Comparison of ENCODE assay signal across 8 cellular contexts in the genomic region with DNA sequence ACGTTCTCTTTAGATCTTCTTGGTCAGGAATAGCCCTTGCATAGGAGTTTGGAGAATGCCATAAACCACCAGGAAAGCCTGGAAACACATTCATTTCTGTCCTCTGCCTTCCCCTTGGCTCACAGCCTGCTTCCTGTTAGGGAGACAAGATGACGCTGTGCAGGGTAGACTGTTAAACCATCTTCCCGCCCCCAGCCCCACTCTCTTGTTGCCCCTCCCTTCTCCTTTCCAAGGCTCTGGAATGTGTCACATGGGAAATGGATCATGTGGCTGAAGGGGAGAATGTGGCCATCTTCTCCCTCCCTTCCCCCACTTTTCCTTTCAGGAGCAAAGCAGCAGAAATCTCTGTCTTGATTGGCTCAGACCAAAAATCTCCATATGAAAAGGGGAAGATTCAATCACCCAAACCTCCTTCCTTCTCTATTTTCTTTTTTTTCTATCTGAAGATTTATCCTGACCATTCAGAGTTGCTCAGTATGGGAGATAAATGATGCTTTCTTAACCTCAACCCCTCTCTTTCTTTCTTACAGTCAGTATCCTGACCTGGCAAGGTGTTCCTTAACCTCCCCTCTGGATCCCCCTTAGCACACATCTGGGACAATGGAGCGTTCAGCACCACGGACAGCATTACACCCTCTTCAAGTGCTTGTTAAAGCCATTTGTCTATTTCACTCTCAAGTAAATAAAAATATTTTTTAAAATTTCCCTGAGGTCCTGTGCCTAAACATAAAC. TPM values are rescaled to one million over a fixed set of nuclear protein-coding genes. Genes with fewer than 3 reads are reported as not detected.
DNase-seq lines count a peak whose midpoint lies in the region; ATAC-seq lines count a peak whose summit lies in the region.

No MANE protein-coding gene starts in this region.

- H3K9me3 ChIP-seq in adipocyte (ENCODE audit: control insufficient read depth, low read length): no peaks in the 10 kb centered on the region

- DNase-seq in ELR (ENCODE audit: low read depth): peak; percentile 55
- DNase-seq in NCI-H1417 treated with DMSO at 0.1 percent for 48 hours (lab: John Stamatoyannopoulos, UW): peak; percentile 31
- DNase-seq in adipocyte (ENCODE audit: low read depth): peak; percentile 61
- peak; percentile 98 for DNase-seq in islet precursor cell
- no peak for DNase-seq in mesenteric fat pad (ENCODE audit: low spot score)
- DNase-seq in glomerular visceral epithelial cell (ENCODE audit: extremely low spot score): no peak

- peaks cover 23% of the 10 kb centered on the region for H3K4me1 ChIP-seq in adipocyte (ENCODE audit: control insufficient read depth, insufficient read depth, low read length)

- ATAC-seq in GM18868 (IDR thresholded peaks at IDR 0.05; ENCODE audit: unreplicated experiment) (no peak), HG02938 (IDR thresholded peaks at IDR 0.05; ENCODE audit: unreplicated experiment) (no peak)

- H3K36me3 ChIP-seq in adipocyte (ENCODE audit: control insufficient read depth, insufficient read depth, low read length, severe bottlenecking): no peaks in the 10 kb centered on the region

- H3K9ac ChIP-seq in adipocyte (ENCODE audit: low read length): no peak overlapping the region

- no peak overlapping the region for H3K4me3 ChIP-seq in adipocyte (ENCODE audit: low read length)

- no peaks in the 10 kb centered on the region for H3K27me3 ChIP-seq in adipocyte (replicated peaks; ENCODE audit: control insufficient read depth, insufficient read depth, low read length)

RNA-seq across cellular contexts. Expression of a gene that starts 11.4 kb away (rescaled TPM):
- not detected for total RNA-seq in mesenteric fat pad

RNA-seq across cellular contexts. Expression of a gene that starts 32.6 kb away (rescaled TPM):
- 28.9 TPM for total RNA-seq in mesenteric fat pad

Comparison
In these comparisons a context has a peak if more than half of its experiments do, and no peak if none do; other contexts are left out.
1. DNase-seq: peak in ELR (single experiment), NCI-H1417 treated with DMSO at 0.1 percent for 48 hours (single experiment), adipocyte (single experiment) and islet precursor cell (single experiment); none in mesenteric fat pad (single experiment) and glomerular visceral epithelial cell (single experiment).